10 cellular contexts compared by ENCODE assay signal in genomic region chr4:108830509-108831244, GRCh38.
A peak's percentile ranks its signal among the peaks of the same experiment; 100 is the strongest.
DNase-seq lines count a peak whose midpoint lies in the region; ATAC-seq, FAIRE-seq and TF ChIP-seq lines count a peak whose summit lies in the region.
"Had no signal": no experiment of that assay in that cellular context is flagged by ENCODE, and none has a peak within 500 bp of the region (broad histone marks: within the 10 kb centered on the region; RNA-seq: fewer than 3 reads in every experiment).

No MANE protein-coding gene starts in this region.

- H3K27me3 ChIP-seq in K562 (ENCODE audit: control insufficient read depth in 2 of 2, insufficient read depth in 2 of 2, low read length in 2 of 2) (peaks cover 4 to 8% of the 10 kb centered on the region in 2 experiments; a peak in 3 of 5 replicates), testis (no peaks in the 10 kb centered on the region)
- no peaks in the 10 kb centered on the region for H3K27me3 ChIP-seq in CD8-positive, alpha-beta memory T cell (ENCODE audit: insufficient read depth, low read length, poor library complexity, severe bottlenecking)

- CTCF ChIA-PET in activated naive CD4-positive, alpha-beta T cell treated with anti-CD3 and anti-CD28 coated beads for 36 hours (lab: Charles Lee) = interaction anchor here (1.0 to 2.1 kb wide), 2 partner anchors 8 to 462 kb away, joined by 3 to 4 read pairs; no protein-coding TSS in a partner anchor
- CTCF ChIA-PET in activated naive CD4-positive, alpha-beta T cell treated with anti-CD3 and anti-CD28 coated beads, Interleukin-2, amount 10 ng/mL, durations not matched to agents 7 days and 5 days (lab: Charles Lee) = interaction anchor here (1.0 kb wide), 1 partner anchor 17 kb away, joined by 4 read pairs; no protein-coding TSS in a partner anchor
- CTCF ChIA-PET in K562 (lab: Yijun Ruan, JAX; ENCODE audit: low intra/inter-chr PET ratio) = interaction anchor here (1.7 kb wide), 1 partner anchor 576 kb away, joined by 4 read pairs; no protein-coding TSS in a partner anchor
- CTCF ChIA-PET in CD8-positive, alpha-beta memory T cell (lab: Charles Lee) = no interaction called here

- TF ChIP-seq CTCF in K562 (IDR thresholded peaks at IDR 0.05 in 2 of 3, conservative IDR thresholded peaks at IDR 0.05 in 1 of 3; ENCODE audit: insufficient read depth in 2 of 3, low read depth in 1 of 3, low read length in 3 of 3) (no peak), testis (IDR thresholded peaks at IDR 0.05) (no peak)

- H3K9me1 ChIP-seq in K562 (ENCODE audit: control insufficient read depth, insufficient read depth, low read length) = no peaks in the 10 kb centered on the region

- 1% methylated on average over 4 of the region's 4 CpGs for WGBS in K562 (ENCODE audit: insufficient coverage, low coverage, missing lambda C conversion rate)
- WGBS in testis, 2 donors = 57 to 62% methylated on average over 4 of the region's 4 CpGs

- POLR2A ChIA-PET in K562 (lab: Yijun Ruan, JAX) = interaction anchor here (1.4 kb wide), 1 partner anchor 8 kb away, joined by 6 read pairs; no protein-coding TSS in a partner anchor
- POLR2A ChIA-PET in CD8-positive, alpha-beta memory T cell (lab: Charles Lee) = no interaction called here

- TF ChIP-seq RAD21 in K562 (CRISPR knock-in tag; conservative IDR thresholded peaks at IDR 0.05 in 1 of 2, IDR thresholded peaks at IDR 0.05 in 1 of 2) = no peak

- in situ Hi-C loops in K562 (cut with MboI) = loop anchor here (25.0 kb wide), 1 partner anchor 482 kb away; the partner anchor contains the start of gene COL25A1

- H3K4me1 ChIP-seq in K562 (replicated peaks in 1 of 2; ENCODE audit: control insufficient read depth in 2 of 2, insufficient read depth in 2 of 2, low read length in 2 of 2) (no peaks in the 10 kb centered on the region; a peak in 1 of 5 replicates), testis (no peaks in the 10 kb centered on the region)
- H3K4me1 ChIP-seq in CD8-positive, alpha-beta memory T cell (ENCODE audit: insufficient read depth, low read length) = no peaks in the 10 kb centered on the region

- intact Hi-C loops in activated naive CD4-positive, alpha-beta T cell treated with anti-CD3 and anti-CD28 coated beads for 36 hours (cut with micrococcal nuclease) = loop anchor here (1.0 to 10.0 kb wide), 3 partner anchors 143 to 994 kb away; partner anchors contain the start of gene RRH
- intact Hi-C loops in K562 (cut with micrococcal nuclease) = loop anchor here (10.0 kb wide), 2 partner anchors 194 to 304 kb away; no protein-coding TSS in a partner anchor
- intact Hi-C loops in testis (cut with DNase I; ENCODE audit: low total_unique reads) = loop anchor here (10.0 kb wide), 1 partner anchor 574 kb away; no protein-coding TSS in a partner anchor

- no peak for TF ChIP-seq EP300 in K562 (IDR thresholded peaks at IDR 0.05; ENCODE audit: low read length)

- TF ChIP-seq POLR2A in K562 (conservative IDR thresholded peaks at IDR 0.05) (no peak), testis (IDR thresholded peaks at IDR 0.05) (no peak)

- ATAC-seq in K562 (no peak), GM18861 (IDR thresholded peaks at IDR 0.05; ENCODE audit: unreplicated experiment) (no peak)

- H3K79me2 ChIP-seq in K562 (ENCODE audit: control insufficient read depth, insufficient read depth, low read length) = no peaks in the 10 kb centered on the region

- no peak overlapping the region for H3K4me2 ChIP-seq in K562 (ENCODE audit: insufficient read depth, low read length)

- no peaks in the 10 kb centered on the region for H3K9me3 ChIP-seq in K562 (replicated peaks; ENCODE audit: control insufficient read depth, insufficient read depth, low read depth, low read length)
- no peaks in the 10 kb centered on the region for H3K9me3 ChIP-seq in testis
- H3K9me3 ChIP-seq in CD8-positive, alpha-beta memory T cell (ENCODE audit: low read length) = no peaks in the 10 kb centered on the region

- DNase-seq in activated naive CD4-positive, alpha-beta T cell treated with anti-CD3 and anti-CD28 coated beads for 36 hours = peak; percentile 50
- DNase-seq in activated naive CD4-positive, alpha-beta T cell treated with anti-CD3 and anti-CD28 coated beads, Interleukin-2, amount 10 ng/mL, durations not matched to agents 7 days and 5 days = no peak
- DNase-seq in LHCN-M2 (ENCODE audit: low read depth) (peak; percentile 96), K562 (ENCODE audit: extremely low read depth in 1 of 4, low spot score in 3 of 4) (peak in 1 of 4 experiments; percentile 27), testis (peak; percentile 33), iPS-NIHi11 (ENCODE audit: low spot score) (no peak)
- no peak for DNase-seq in CD8-positive, alpha-beta memory T cell

- H3K27ac ChIP-seq in K562 (ENCODE audit: extremely low read depth, low read depth, low read length) = no peak overlapping the region
- H3K27ac ChIP-seq in testis = no peak overlapping the region
- H3K27ac ChIP-seq in CD8-positive, alpha-beta memory T cell (ENCODE audit: low read depth, low read length) = no peak overlapping the region
- H3K27ac ChIP-seq: C4-2B, coronary artery had no signal

- peak; percentile 15 for FAIRE-seq in K562 (lab: Jason Lieb, UNC)

- H3K4me3 ChIP-seq in K562 (no peak overlapping the region), testis (no peak overlapping the region)
- H3K4me3 ChIP-seq in CD8-positive, alpha-beta memory T cell (ENCODE audit: low read length) = no peak overlapping the region
- H3K4me3 ChIP-seq: coronary artery had no signal

- H3K36me3 ChIP-seq in K562 (ENCODE audit: control insufficient read depth, insufficient read depth, low read length) (no peaks in the 10 kb centered on the region), testis (ENCODE audit: low read depth, missing control alignments) (no peaks in the 10 kb centered on the region)
- no peaks in the 10 kb centered on the region for H3K36me3 ChIP-seq in CD8-positive, alpha-beta memory T cell (ENCODE audit: insufficient read depth, low read length)

- H3K9me3 Mint-ChIP-seq in activated naive CD4-positive, alpha-beta T cell treated with anti-CD3 and anti-CD28 coated beads for 36 hours = no peaks in the 10 kb centered on the region
- no peaks in the 10 kb centered on the region for H3K9me3 Mint-ChIP-seq in activated naive CD4-positive, alpha-beta T cell treated with anti-CD3 and anti-CD28 coated beads, Interleukin-2, amount 10 ng/mL, durations not matched to agents 7 days and 5 days
- H3K9me3 Mint-ChIP-seq in CD8-positive, alpha-beta memory T cell = no peaks in the 10 kb centered on the region

- peaks cover 2% of the 10 kb centered on the region for H3K4me1 Mint-ChIP-seq in activated naive CD4-positive, alpha-beta T cell treated with anti-CD3 and anti-CD28 coated beads for 36 hours (ENCODE audit: low read depth)
- peaks cover 9% of the 10 kb centered on the region for H3K4me1 Mint-ChIP-seq in activated naive CD4-positive, alpha-beta T cell treated with anti-CD3 and anti-CD28 coated beads, Interleukin-2, amount 10 ng/mL, durations not matched to agents 7 days and 5 days
- H3K4me1 Mint-ChIP-seq in CD8-positive, alpha-beta memory T cell = no peaks in the 10 kb centered on the region

- H3K27ac Mint-ChIP-seq in activated naive CD4-positive, alpha-beta T cell treated with anti-CD3 and anti-CD28 coated beads for 36 hours = no peak overlapping the region
- no peak overlapping the region for H3K27ac Mint-ChIP-seq in activated naive CD4-positive, alpha-beta T cell treated with anti-CD3 and anti-CD28 coated beads, Interleukin-2, amount 10 ng/mL, durations not matched to agents 7 days and 5 days
- H3K27ac Mint-ChIP-seq in CD8-positive, alpha-beta memory T cell = no peak overlapping the region

- no peak overlapping the region for H3K9ac ChIP-seq in K562 (ENCODE audit: insufficient read depth in 1 of 2, low read depth in 2 of 2, low read length in 2 of 2)

- no TSS peak for BruUV-seq in K562 (replicated peaks; lab: Mats Ljungman, UMichigan)

- H3K27me3 Mint-ChIP-seq in activated naive CD4-positive, alpha-beta T cell treated with anti-CD3 and anti-CD28 coated beads for 36 hours (ENCODE audit: low read depth) = no peaks in the 10 kb centered on the region
- peaks cover 17% of the 10 kb centered on the region for H3K27me3 Mint-ChIP-seq in activated naive CD4-positive, alpha-beta T cell treated with anti-CD3 and anti-CD28 coated beads, Interleukin-2, amount 10 ng/mL, durations not matched to agents 7 days and 5 days
- H3K27me3 Mint-ChIP-seq in CD8-positive, alpha-beta memory T cell = peaks cover 3 to 10% of the 10 kb centered on the region in 2 donors

- no peaks in the 10 kb centered on the region for H4K20me1 ChIP-seq in K562 (replicated peaks; ENCODE audit: control insufficient read depth, insufficient read depth, low read length)

- no peak overlapping the region for H2AFZ ChIP-seq in K562 (ENCODE audit: low read depth, low read length)

- H3K36me3 Mint-ChIP-seq in activated naive CD4-positive, alpha-beta T cell treated with anti-CD3 and anti-CD28 coated beads for 36 hours (ENCODE audit: low read depth) = no peaks in the 10 kb centered on the region
- no peaks in the 10 kb centered on the region for H3K36me3 Mint-ChIP-seq in activated naive CD4-positive, alpha-beta T cell treated with anti-CD3 and anti-CD28 coated beads, Interleukin-2, amount 10 ng/mL, durations not matched to agents 7 days and 5 days
- H3K36me3 Mint-ChIP-seq in CD8-positive, alpha-beta memory T cell = no peaks in the 10 kb centered on the region

- H3K4me3 Mint-ChIP-seq in activated naive CD4-positive, alpha-beta T cell treated with anti-CD3 and anti-CD28 coated beads for 36 hours = no peak overlapping the region
- H3K4me3 Mint-ChIP-seq in activated naive CD4-positive, alpha-beta T cell treated with anti-CD3 and anti-CD28 coated beads, Interleukin-2, amount 10 ng/mL, durations not matched to agents 7 days and 5 days = no peak overlapping the region
- no peak overlapping the region for H3K4me3 Mint-ChIP-seq in CD8-positive, alpha-beta memory T cell

TF ChIP-seq in K562, 482 proteins besides CTCF, POLR2A, EP300 and RAD21 (continues in another document):
- no peak for TF ChIP-seq TCF7 (IDR thresholded peaks at IDR 0.05; ENCODE audit: borderline replicate concordance)
- TF ChIP-seq KDM1A (IDR thresholded peaks at IDR 0.05) = 0 out of 4 replicates have a peak, but pooled peaks of 1 of the 2 experiments have one; percentile 15
- no peak for TF ChIP-seq U2AF1 (optimal IDR thresholded peaks at IDR 0.05; ENCODE audit: low read depth, low read length)
- TF ChIP-seq ZNF280B (CRISPR knock-in tag; IDR thresholded peaks at IDR 0.05) = no peak
- peak; percentile 44; the same call in 1 of the 2 replicates for TF ChIP-seq NFIC (IDR thresholded peaks at IDR 0.05)

Comparison
In these comparisons a context has a peak if more than half of its experiments do, and no peak if none do; other contexts are left out.
1. DNase-seq: peak in activated naive CD4-positive, alpha-beta T cell treated with anti-CD3 and anti-CD28 coated beads for 36 hours (single experiment), LHCN-M2 (single experiment) and testis (single experiment); none in activated naive CD4-positive, alpha-beta T cell treated with anti-CD3 and anti-CD28 coated beads, Interleukin-2, amount 10 ng/mL, durations not matched to agents 7 days and 5 days (single experiment), iPS-NIHi11 (single experiment) and CD8-positive, alpha-beta memory T cell (0 of 5).